8 cellular contexts compared by ENCODE assay signal in the genomic region with DNA sequence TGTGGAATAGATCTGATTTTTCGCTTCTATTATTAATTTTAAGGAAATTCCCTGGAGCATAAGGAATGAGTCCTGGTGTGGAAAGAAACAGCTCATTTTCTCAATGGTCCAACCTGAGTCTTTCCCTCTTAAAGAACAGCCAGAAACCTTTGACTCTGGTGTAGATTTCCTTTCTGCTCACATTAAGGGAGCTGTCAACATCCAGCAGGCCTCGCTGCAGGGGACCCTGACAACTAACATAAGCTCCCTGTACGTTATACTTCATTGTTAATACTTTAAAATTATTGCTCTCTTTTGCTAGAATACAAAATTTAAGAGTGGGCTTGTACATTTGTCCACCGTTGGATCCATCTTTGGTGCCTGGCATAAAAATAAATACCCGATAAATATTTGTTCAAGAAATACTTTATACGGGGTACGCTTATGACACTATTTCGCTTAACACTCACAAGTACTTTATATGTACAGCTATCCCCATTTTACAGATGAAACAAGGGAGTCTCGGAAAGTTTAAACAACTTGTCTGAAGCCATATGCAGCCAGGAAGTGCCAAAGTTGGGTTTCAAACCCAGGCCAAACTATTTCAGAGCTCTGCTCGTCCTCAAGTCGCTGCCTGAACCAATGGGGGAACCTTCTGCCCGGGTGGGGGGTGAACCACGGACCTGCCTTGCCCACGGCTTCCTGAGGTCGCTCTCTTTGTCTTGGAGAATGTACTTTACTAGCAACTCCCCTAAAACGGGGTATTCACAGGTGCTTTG. TPM values are rescaled to one million over a fixed set of nuclear protein-coding genes. Genes with fewer than 3 reads are reported as not detected.
A peak's percentile ranks its signal among the peaks of the same experiment; 100 is the strongest.
DNase-seq lines count a peak whose midpoint lies in the region; ATAC-seq and TF ChIP-seq lines count a peak whose summit lies in the region.

No MANE protein-coding gene starts in this region.

- peaks cover 8% of the 10 kb centered on the region; the same call in 2 of the 3 replicates for H3K4me1 Mint-ChIP-seq in GM23338

- peak overlapping the region; percentile 100 for H3K27ac Mint-ChIP-seq in GM23338

- H3K36me3 ChIP-seq in GM23338 (ENCODE audit: insufficient read depth), result peaks cover 15% of the 10 kb centered on the region
- peaks cover 41% of the 10 kb centered on the region for H3K36me3 ChIP-seq in NT2/D1 (ENCODE audit: insufficient read depth, insufficient read length, low read length)
- H3K36me3 ChIP-seq in breast epithelium, result no peaks in the 10 kb centered on the region
- peaks cover 0 to 26% of the 10 kb centered on the region in 2 donors for H3K36me3 ChIP-seq in left lung
- peaks cover 10 to 16% of the 10 kb centered on the region in 2 donors for H3K36me3 ChIP-seq in stomach smooth muscle (ENCODE audit: control insufficient read depth in 2 of 2, insufficient read depth in 2 of 2, low read length in 2 of 2)

- H3K9me3 ChIP-seq in NT2/D1 (ENCODE audit: insufficient read depth, low read length), result no peaks in the 10 kb centered on the region
- H3K9me3 ChIP-seq in breast epithelium, result no peaks in the 10 kb centered on the region
- H3K9me3 ChIP-seq in left lung, result no peaks in the 10 kb centered on the region
- H3K9me3 ChIP-seq in stomach smooth muscle (ENCODE audit: control insufficient read depth in 2 of 2, low read length in 2 of 2), result no peaks in the 10 kb centered on the region

- TF ChIP-seq POLR2A in breast epithelium (IDR thresholded peaks at IDR 0.05), result no peak

- peak overlapping the region; percentile 96 for H2AFZ ChIP-seq in GM23338

- intact Hi-C loops in breast epithelium (cut with DNase I; ENCODE audit: low total_unique reads), result no loop called here
- intact Hi-C loops in left lung (cut with DNase I), result no loop called here

- DNase-seq in NCI-H1694 (lab: John Stamatoyannopoulos, UW) (peak; percentile 24), NCI-H1694 treated with DMSO at 0.1 percent for 48 hours (lab: John Stamatoyannopoulos, UW) (no peak), GM23338 (ENCODE audit: low spot score) (peak; percentile 49), NT2/D1 (ENCODE audit: low read depth, low spot score) (no peak), breast epithelium (ENCODE audit: low spot score in 2 of 2) (no peak), left lung (peak in 1 of 2 donors; percentile 32)

- peaks cover 30% of the 10 kb centered on the region for H3K36me3 Mint-ChIP-seq in GM23338 (ENCODE audit: low read depth)

- no peaks in the 10 kb centered on the region for H3K27me3 ChIP-seq in GM23338 (ENCODE audit: insufficient read depth)
- H3K27me3 ChIP-seq in NT2/D1 (ENCODE audit: insufficient read depth, insufficient read length), result no peaks in the 10 kb centered on the region
- H3K27me3 ChIP-seq in breast epithelium, result no peaks in the 10 kb centered on the region
- no peaks in the 10 kb centered on the region for H3K27me3 ChIP-seq in left lung
- no peaks in the 10 kb centered on the region for H3K27me3 ChIP-seq in stomach smooth muscle (ENCODE audit: control insufficient read depth in 1 of 2, insufficient read depth in 2 of 2, low read length in 2 of 2)

- H3K4me3 Mint-ChIP-seq in GM23338, result peak overlapping the region; percentile 83

- H3K79me2 ChIP-seq in GM23338 (replicated peaks; ENCODE audit: insufficient read depth), result peaks cover 53% of the 10 kb centered on the region

- no peaks in the 10 kb centered on the region for H3K9me3 Mint-ChIP-seq in GM23338

- ATAC-seq in GM23338 (peak; percentile 29), left lung (peak; percentile 19), HG02763 (IDR thresholded peaks at IDR 0.05; ENCODE audit: unreplicated experiment) (no peak)

- H3K4me3 ChIP-seq in GM23338 (peak overlapping the region; percentile 90), NT2/D1 (ENCODE audit: insufficient read length, low read depth) (peak overlapping the region; percentile 94), breast epithelium (peak overlapping the region; percentile 77 to 92 (median 90)), left lung (peak overlapping the region; percentile 71 to 72), stomach smooth muscle (ENCODE audit: low read length in 2 of 2) (peak overlapping the region; percentile 89 to 96)

- H3K4me2 ChIP-seq in GM23338, result peak overlapping the region; percentile 83

- H3K9ac ChIP-seq in NT2/D1 (ENCODE audit: insufficient read length, low read depth) (peak overlapping the region; percentile 99), stomach smooth muscle (ENCODE audit: low read length in 2 of 2) (peak overlapping the region; percentile 99 to 100)

- H3F3A ChIP-seq in GM23338 (replicated peaks; ENCODE audit: low read depth), result no peaks in the 10 kb centered on the region

- TF ChIP-seq CTCF in GM23338 (conservative IDR thresholded peaks at IDR 0.05; ENCODE audit: low read depth in 2 of 2), result no peak
- no peak for TF ChIP-seq CTCF in breast epithelium (IDR thresholded peaks at IDR 0.05)
- TF ChIP-seq CTCF in left lung (IDR thresholded peaks at IDR 0.05), result no peak

- no peaks in the 10 kb centered on the region for H3K9me2 ChIP-seq in GM23338 (ENCODE audit: insufficient read depth)

- no peaks in the 10 kb centered on the region for H3K27me3 Mint-ChIP-seq in GM23338 (ENCODE audit: insufficient read depth, low read depth, poor library complexity)

- H4K20me1 ChIP-seq in GM23338 (replicated peaks; ENCODE audit: insufficient read depth), result no peaks in the 10 kb centered on the region

- H3K27ac ChIP-seq in GM23338 (ENCODE audit: low read depth) (peak overlapping the region; percentile 97), breast epithelium (peak overlapping the region; percentile 99), left lung (peak overlapping the region; percentile 98 to 99), stomach smooth muscle (ENCODE audit: low read length) (peak overlapping the region; percentile 100)

- H3K4me1 ChIP-seq in GM23338 (ENCODE audit: insufficient read depth) (peaks cover 6% of the 10 kb centered on the region; the same call in 1 of the 2 replicates), NT2/D1 (ENCODE audit: insufficient read depth, insufficient read length) (no peaks in the 10 kb centered on the region), breast epithelium (peaks cover 0 to 17% of the 10 kb centered on the region in 2 donors), left lung (peaks cover 8 to 36% of the 10 kb centered on the region in 2 donors), stomach smooth muscle (ENCODE audit: control insufficient read depth, insufficient read depth, low read length) (peaks cover 13% of the 10 kb centered on the region)

TF ChIP-seq in GM23338, 12 proteins besides CTCF, POLR2A, EP300 and RAD21:
- TF ChIP-seq ZNF114 (CRISPR knock-in tag; IDR thresholded peaks at IDR 0.05) (no peak), REST (IDR thresholded peaks at IDR 0.05; ENCODE audit: unreplicated experiment) (no peak), CREB1 (CRISPR knock-in tag; IDR thresholded peaks at IDR 0.05; ENCODE audit: low read depth) (no peak), JUNB (IDR thresholded peaks at IDR 0.05; ENCODE audit: unreplicated experiment) (no peak)

RNA-seq across cellular contexts. Expression of gene SMARCE1, which starts 0.6 kb away (rescaled TPM):
- 77.6 and 101 TPM in 2 replicates for total RNA-seq in GM23338 (2014; rRNA removed; shearing (Covaris generic))
- 230 and 258 TPM in 2 replicates for polyA plus RNA-seq in GM23338 (2016; fragmentation: Nextera tagmentation; extraction: Ambion mirVana)
- 100 to 1,000 TPM in 1 of 3 donors, 10 to 100 TPM in 2; 91.4 to 122 (median 98.4) TPM for total RNA-seq in breast epithelium
- total RNA-seq in left lung, result 10 to 100 TPM; 83.9 to 87.6 TPM

RNA-seq across cellular contexts. Expression of gene KRT222, which starts 18.0 kb away (rescaled TPM):
- 0.12 TPM in 1 of 2 replicates, not detected in the other for total RNA-seq in GM23338 (2014; rRNA removed; shearing (Covaris generic))
- 0.49 TPM in 1 of 2 replicates, not detected in the other for polyA plus RNA-seq in GM23338 (2016; fragmentation: Nextera tagmentation; extraction: Ambion mirVana)
- total RNA-seq in breast epithelium, result 1 to 10 TPM in 2 of 3 donors, under 1 TPM in 1; 0.80 to 1.3 (median 1.0) TPM
- under 1 TPM in 1 of 2 donors, not detected in 1; 0.55 TPM for total RNA-seq in left lung

RNA-seq across cellular contexts. Expression of gene KRT24, which starts 56.6 kb away (rescaled TPM):
- not detected in 2 replicates for total RNA-seq in GM23338 (2014; rRNA removed; shearing (Covaris generic))
- not detected in 2 replicates for polyA plus RNA-seq in GM23338 (2016; fragmentation: Nextera tagmentation; extraction: Ambion mirVana)
- total RNA-seq in breast epithelium, result not detected
- not detected for total RNA-seq in left lung

Comparison
In these comparisons a context has a peak if more than half of its experiments do, and no peak if none do; other contexts are left out.
1. DNase-seq: peak in NCI-H1694 (single experiment) and GM23338 (single experiment); none in NCI-H1694 treated with DMSO at 0.1 percent for 48 hours (single experiment), NT2/D1 (single experiment) and breast epithelium (0 of 2).
2. Peak in every context shown above with its lines, with median percentiles within 50 percentile points of each other: H3K27ac ChIP-seq and H3K4me3 ChIP-seq.